In genomic region chr6:11066505-11067347, GRCh38 we compare ENCODE assay signal across 1 cellular context.
A peak's percentile ranks its signal among the peaks of the same experiment; 100 is the strongest.
TF ChIP-seq lines count a peak whose summit lies in the region.

No MANE protein-coding gene starts in this region.

TF ChIP-seq in HepG2, 621 proteins besides CTCF, POLR2A, EP300 and RAD21 (continued from another document and continues in another):
- TF ChIP-seq TERF1 (CRISPR knock-in tag; IDR thresholded peaks at IDR 0.05) (no peak), NR2C2 (CRISPR knock-in tag; IDR thresholded peaks at IDR 0.05; ENCODE audit: borderline replicate concordance) (peak; percentile 60; the same call in 1 of the 2 replicates), TAF1 (CRISPR knock-in tag; IDR thresholded peaks at IDR 0.05) (no peak), MEF2D (CRISPR knock-in tag; IDR thresholded peaks at IDR 0.05) (no peak; the same call in 1 of the 2 replicates), IKZF1 (IDR thresholded peaks at IDR 0.05) (no peak), NR2F6 (IDR thresholded peaks at IDR 0.05) (peak; percentile 89), NR2F6 (CRISPR knock-in tag; IDR thresholded peaks at IDR 0.05) (peak; percentile 89), NBN (conservative IDR thresholded peaks at IDR 0.05) (no peak), ZNF619 (CRISPR knock-in tag; IDR thresholded peaks at IDR 0.05) (no peak), HNF4G (IDR thresholded peaks at IDR 0.05; ENCODE audit: borderline replicate concordance, low read depth, low read length) (peak; percentile 93), HNF4G (CRISPR knock-in tag; IDR thresholded peaks at IDR 0.05; ENCODE audit: borderline replicate concordance, low read depth) (peak; percentile 66; the same call in 1 of the 2 replicates), ZNF503 (CRISPR knock-in tag; IDR thresholded peaks at IDR 0.05) (peak; percentile 90), EHMT2 (IDR thresholded peaks at IDR 0.05; ENCODE audit: borderline replicate concordance, low read depth, low read length) (peak; percentile 74; the same call in 1 of the 2 replicates), TEAD2 (CRISPR knock-in tag; IDR thresholded peaks at IDR 0.05) (no peak), KLF13 (CRISPR knock-in tag; IDR thresholded peaks at IDR 0.05) (no peak), ASH2L (IDR thresholded peaks at IDR 0.05; ENCODE audit: insufficient read length, low read depth, low read length) (peak; percentile 90), MXD3 (CRISPR knock-in tag; IDR thresholded peaks at IDR 0.05) (no peak), PPARG (CRISPR knock-in tag; conservative IDR thresholded peaks at IDR 0.05) (peak; percentile 84), THRA (CRISPR knock-in tag; IDR thresholded peaks at IDR 0.05; ENCODE audit: borderline replicate concordance) (no peak; the same call in none of the 2 replicates), ZNF672 (CRISPR knock-in tag; IDR thresholded peaks at IDR 0.05) (no peak), SRSF9 (IDR thresholded peaks at IDR 0.05; ENCODE audit: borderline replicate concordance, insufficient read depth, low read depth, low read length, poor library complexity, severe bottlenecking) (no peak), ZNF264 (CRISPR knock-in tag; IDR thresholded peaks at IDR 0.05) (peak; percentile 53; the same call in 1 of the 2 replicates), ZBTB21 (CRISPR knock-in tag; IDR thresholded peaks at IDR 0.05) (peak; percentile 85; the same call in 1 of the 2 replicates), ZNF788 (CRISPR knock-in tag; IDR thresholded peaks at IDR 0.05; ENCODE audit: borderline replicate concordance) (no peak), MZF1 (CRISPR knock-in tag; IDR thresholded peaks at IDR 0.05; ENCODE audit: borderline replicate concordance) (no peak), HNRNPK (IDR thresholded peaks at IDR 0.05; ENCODE audit: low read depth, low read length, poor library complexity, severe bottlenecking) (no peak), ZNF792 (CRISPR knock-in tag; IDR thresholded peaks at IDR 0.05) (peak; percentile 58; the same call in 1 of the 2 replicates), RERE (CRISPR knock-in tag; IDR thresholded peaks at IDR 0.05; ENCODE audit: low read depth) (peak; percentile 77; the same call in 1 of the 2 replicates), ZNF546 (CRISPR knock-in tag; conservative IDR thresholded peaks at IDR 0.05) (no peak), ZKSCAN1 (IDR thresholded peaks at IDR 0.05; ENCODE audit: low read length) (no peak), ZNF501 (CRISPR knock-in tag; IDR thresholded peaks at IDR 0.05) (no peak), ZNF33B (CRISPR knock-in tag; IDR thresholded peaks at IDR 0.05) (no peak), ZSCAN29 (CRISPR knock-in tag; conservative IDR thresholded peaks at IDR 0.05) (no peak), ZNF407 (CRISPR knock-in tag; IDR thresholded peaks at IDR 0.05; ENCODE audit: not compliant biosample characterization) (no peak)
- TF ChIP-seq, protein P1, sequence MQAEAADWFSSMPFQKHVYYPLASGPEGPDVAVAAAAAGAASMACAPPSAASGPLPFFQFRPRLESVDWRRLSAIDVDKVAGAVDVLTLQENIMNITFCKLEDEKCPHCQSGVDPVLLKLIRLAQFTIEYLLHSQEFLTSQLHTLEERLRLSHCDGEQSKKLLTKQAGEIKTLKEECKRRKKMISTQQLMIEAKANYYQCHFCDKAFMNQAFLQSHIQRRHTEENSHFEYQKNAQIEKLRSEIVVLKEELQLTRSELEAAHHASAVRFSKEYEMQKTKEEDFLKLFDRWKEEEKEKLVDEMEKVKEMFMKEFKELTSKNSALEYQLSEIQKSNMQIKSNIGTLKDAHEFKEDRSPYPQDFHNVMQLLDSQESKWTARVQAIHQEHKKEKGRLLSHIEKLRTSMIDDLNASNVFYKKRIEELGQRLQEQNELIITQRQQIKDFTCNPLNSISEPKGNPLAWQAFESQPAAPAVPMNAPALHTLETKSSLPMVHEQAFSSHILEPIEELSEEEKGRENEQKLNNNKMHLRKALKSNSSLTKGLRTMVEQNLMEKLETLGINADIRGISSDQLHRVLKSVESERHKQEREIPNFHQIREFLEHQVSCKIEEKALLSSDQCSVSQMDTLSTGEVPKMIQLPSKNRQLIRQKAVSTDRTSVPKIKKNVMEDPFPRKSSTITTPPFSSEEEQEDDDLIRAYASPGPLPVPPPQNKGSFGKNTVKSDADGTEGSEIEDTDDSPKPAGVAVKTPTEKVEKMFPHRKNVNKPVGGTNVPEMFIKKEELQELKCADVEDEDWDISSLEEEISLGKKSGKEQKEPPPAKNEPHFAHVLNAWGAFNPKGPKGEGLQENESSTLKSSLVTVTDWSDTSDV (CRISPR knock-in tag; IDR thresholded peaks at IDR 0.05): no peak
